ENCODE assay signal across 1 cellular context in the genomic region with DNA sequence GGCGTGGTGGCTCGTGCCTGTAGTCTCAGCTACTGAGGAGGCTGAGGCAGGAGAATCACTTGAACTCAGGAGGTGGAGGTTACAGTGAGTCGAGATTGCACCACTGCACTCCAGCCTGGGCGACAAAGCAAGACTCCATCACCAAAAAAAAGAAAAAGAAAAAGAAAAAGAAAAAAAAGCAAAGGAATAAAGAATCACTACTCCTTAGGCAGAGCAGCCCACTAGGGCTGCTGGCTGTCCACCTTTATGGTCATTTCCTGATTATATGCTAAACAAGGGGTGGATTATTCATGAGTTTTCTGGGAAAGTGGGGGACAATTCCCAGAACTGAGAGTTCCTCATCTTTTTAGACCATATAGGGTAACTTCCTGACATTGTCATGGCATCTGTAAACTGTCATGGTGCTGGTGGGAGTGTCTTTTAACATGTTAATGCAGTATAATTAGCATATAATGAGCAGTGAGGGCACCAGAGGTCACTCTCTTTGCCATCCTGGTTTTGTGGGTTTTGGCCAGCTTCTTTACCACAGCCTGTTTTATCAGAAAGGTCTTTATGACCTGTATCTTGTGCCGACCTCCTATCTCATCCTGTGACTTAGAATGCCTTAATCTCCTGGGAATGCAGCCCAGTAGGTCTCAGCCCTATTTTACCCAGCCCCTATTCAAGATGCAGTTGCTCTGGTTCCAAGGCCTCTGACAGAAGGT.
TF ChIP-seq lines count a peak whose summit lies in the region.

No MANE protein-coding gene starts in this region.

TF ChIP-seq in HCT116, 20 proteins besides CTCF, POLR2A, EP300 and RAD21:
- TF ChIP-seq SRF (IDR thresholded peaks at IDR 0.05; ENCODE audit: low read depth): 0 out of 2 replicates have a peak, but pooled peaks have one; percentile 36
